Comparison of ENCODE assay signal across 8 cellular contexts in genomic region chr7:107742678-107743566, GRCh38. TPM values are rescaled to one million over a fixed set of nuclear protein-coding genes. Genes with fewer than 3 reads are reported as not detected.
A peak's percentile ranks its signal among the peaks of the same experiment; 100 is the strongest.
DNase-seq lines count a peak whose midpoint lies in the region; ATAC-seq and TF ChIP-seq lines count a peak whose summit lies in the region.

No MANE protein-coding gene starts in this region.

- TF ChIP-seq CTCF in WERI-Rb-1 (IDR thresholded peaks at IDR 0.05; ENCODE audit: low read depth, low read length), result no peak
- TF ChIP-seq CTCF in fibroblast of lung (conservative IDR thresholded peaks at IDR 0.05 in 1 of 2, IDR thresholded peaks at IDR 0.05 in 1 of 2; ENCODE audit: low read depth in 1 of 2, low read length in 2 of 2), result peak in 1 of 2 donors; percentile 2
- TF ChIP-seq CTCF in nephron (IDR thresholded peaks at IDR 0.05; ENCODE audit: unreplicated experiment in 3 of 3), result no peak

- peak overlapping the region; percentile 26 for H3K9ac ChIP-seq in fibroblast of lung (ENCODE audit: insufficient read depth, low read length)

- no peaks in the 10 kb centered on the region for H3K36me3 Mint-ChIP-seq in nephron (ENCODE audit: low read depth)

- H2AFZ ChIP-seq in fibroblast of lung (ENCODE audit: low read length), result peak overlapping the region; percentile 99

- H3K27me3 ChIP-seq in WERI-Rb-1 (ENCODE audit: insufficient read depth, low read depth, severe bottlenecking), result no peaks in the 10 kb centered on the region
- H3K27me3 ChIP-seq in fibroblast of lung (ENCODE audit: control insufficient read depth, insufficient read depth, low read length), result no peaks in the 10 kb centered on the region

- H3K36me3 ChIP-seq in WERI-Rb-1, result no peaks in the 10 kb centered on the region; the same call in 1 of the 2 replicates
- no peaks in the 10 kb centered on the region for H3K36me3 ChIP-seq in fibroblast of lung (ENCODE audit: control insufficient read depth, insufficient read depth, low read length)

- H3K4me1 Mint-ChIP-seq in nephron, result peaks cover 23% of the 10 kb centered on the region

- H3K4me3 ChIP-seq in WERI-Rb-1 (ENCODE audit: low read depth, low read length) (peak overlapping the region; percentile 69), fibroblast of lung (replicated peaks in 1 of 4; ENCODE audit: control extremely low read depth in 1 of 4, insufficient read depth in 1 of 4, low read depth in 3 of 4, low read length in 4 of 4) (peak overlapping the region; percentile 86 to 99 (median 90))

- peak; percentile 31 for ATAC-seq in HG02588 (IDR thresholded peaks at IDR 0.05; ENCODE audit: unreplicated experiment)

- H3K4me2 ChIP-seq in fibroblast of lung (ENCODE audit: extremely low read depth, insufficient read depth, low read length), result peak overlapping the region; percentile 97

- peak; percentile 75 for DNase-seq in stimulated activated CD4-positive, alpha-beta T cell treated with anti-CD3 and anti-CD28 coated beads, Interleukin-15, amount 100 ng/mL, for 24 hours
- DNase-seq in stimulated activated CD4-positive, alpha-beta T cell treated with anti-CD3 and anti-CD28 coated beads, Interleukin-4, amount 100 ng/mL, for 1 hour, result no peak
- DNase-seq in NCI-H128 (lab: John Stamatoyannopoulos, UW; ENCODE audit: unreplicated experiment), result peak; percentile 62
- DNase-seq in WERI-Rb-1, result no peak
- no peak for DNase-seq in fibroblast of lung (ENCODE audit: low read depth in 2 of 2)
- DNase-seq in retina, result no peak

- no peaks in the 10 kb centered on the region for H3K9me3 Mint-ChIP-seq in nephron

- peaks cover 12% of the 10 kb centered on the region for H3K4me1 ChIP-seq in fibroblast of lung (ENCODE audit: control insufficient read depth, extremely low read depth, insufficient read depth, low read length)

- peak overlapping the region; percentile 96 to 100 (median 97) for H3K4me3 Mint-ChIP-seq in nephron

- peaks cover 40% of the 10 kb centered on the region for H3K79me2 ChIP-seq in fibroblast of lung (ENCODE audit: control insufficient read depth, insufficient read depth, low read length)

- H3K27ac ChIP-seq in WERI-Rb-1 (peak overlapping the region; percentile 98), fibroblast of lung (ENCODE audit: insufficient read depth, low read length) (peak overlapping the region; percentile 98)

- H3K9me3 ChIP-seq in WERI-Rb-1 (ENCODE audit: severe bottlenecking), result no peaks in the 10 kb centered on the region
- H3K9me3 ChIP-seq in fibroblast of lung (ENCODE audit: control insufficient read depth, insufficient read depth, low read depth, low read length), result no peaks in the 10 kb centered on the region

- peaks cover 12% of the 10 kb centered on the region for H3K27me3 Mint-ChIP-seq in nephron (ENCODE audit: low read depth)

- peaks cover under 1% of the 10 kb centered on the region for H4K20me1 ChIP-seq in fibroblast of lung (ENCODE audit: control insufficient read depth, extremely low read depth, insufficient read depth, low read length)

- peak overlapping the region; percentile 99 to 100 (median 100) for H3K27ac Mint-ChIP-seq in nephron

RNA-seq across cellular contexts. Expression of gene CBLL1, which starts 1.0 kb away (rescaled TPM):
- total RNA-seq in fibroblast of lung, result 17.5 and 21.1 TPM in 2 replicates
- 20.1 and 24.6 TPM in 2 replicates for polyA plus RNA-seq in fibroblast of lung
- polyA plus RNA-seq in fibroblast of lung (2012), result 18.1 and 18.4 TPM in 2 replicates
- polyA minus RNA-seq in fibroblast of lung (ENCODE audit: low replicate concordance), result 12.9 and 15.5 TPM in 2 replicates

Comparison
In these comparisons a context has a peak if more than half of its experiments do, and no peak if none do; other contexts are left out.
1. DNase-seq: peak in stimulated activated CD4-positive, alpha-beta T cell treated with anti-CD3 and anti-CD28 coated beads, Interleukin-15, amount 100 ng/mL, for 24 hours (single experiment) and NCI-H128 (single experiment); none in stimulated activated CD4-positive, alpha-beta T cell treated with anti-CD3 and anti-CD28 coated beads, Interleukin-4, amount 100 ng/mL, for 1 hour (single experiment), WERI-Rb-1 (single experiment), fibroblast of lung (0 of 2) and retina (single experiment).